In genomic region chr4:38135201-38135600, GRCh38 we compare ENCODE assay signal across 21 cellular contexts.
"Had no signal": no experiment of that assay in that cellular context is flagged by ENCODE, and none has a peak within 500 bp of the region (broad histone marks: within the 10 kb centered on the region; RNA-seq: fewer than 3 reads in every experiment).

No MANE protein-coding gene starts in this region.

- H3K9me3 ChIP-seq: gastrocnemius medialis, lower lobe of right lung, ovary, right lobe of liver, testis, tibial artery had no signal

- ATAC-seq: effector memory CD8-positive, alpha-beta T cell; gastrocnemius medialis; left ventricle myocardium superior; lower lobe of right lung; naive thymus-derived CD8-positive, alpha-beta T cell; right lobe of liver; stimulated activated effector memory CD8-positive, alpha-beta T cell treated with anti-CD3 and anti-CD28 coated beads, Interleukin-12 subunit alpha, Interleukin-12 subunit beta, amount 100 ng/mL, for 72 hours had no signal

- H3K36me3 ChIP-seq: ovary had no signal

- H3K27me3 ChIP-seq: gastrocnemius medialis, ovary, right lobe of liver, testis, tibial artery had no signal

- H3K27ac ChIP-seq: gastrocnemius medialis, lower lobe of right lung, ovary, testis, tibial artery had no signal

- DNase-seq: cerebellar nuclear complex; cortex of kidney; effector memory CD8-positive, alpha-beta T cell; gastrocnemius medialis; hippocampal formation; kidney glomerular epithelial cell; left ventricle myocardium superior; lower lobe of right lung; naive thymus-derived CD8-positive, alpha-beta T cell; occipital lobe; ovary; small intestine; stimulated activated CD4-positive, alpha-beta T cell treated with anti-CD3 and anti-CD28 coated beads, Interleukin-2, amount 100 ng/mL, for 24 hours; stimulated activated CD4-positive, alpha-beta T cell treated with anti-CD3 and anti-CD28 coated beads, Interleukin-4, amount 100 ng/mL, for 24 hours; stimulated activated naive CD4-positive, alpha-beta T cell treated with Interleukin-2 at 50 U/mL for 16 hours; substantia nigra; testis; tibial artery had no signal

- H3K4me3 Mint-ChIP-seq: effector memory CD8-positive, alpha-beta T cell; naive thymus-derived CD8-positive, alpha-beta T cell; stimulated activated effector memory CD8-positive, alpha-beta T cell treated with anti-CD3 and anti-CD28 coated beads, Interleukin-12 subunit alpha, Interleukin-12 subunit beta, amount 100 ng/mL, for 72 hours; type B pancreatic cell had no signal

- H3K4me3 ChIP-seq: gastrocnemius medialis, lower lobe of right lung, ovary, right lobe of liver, testis, tibial artery had no signal

- H3K27ac Mint-ChIP-seq: effector memory CD8-positive, alpha-beta T cell; naive thymus-derived CD8-positive, alpha-beta T cell; stimulated activated effector memory CD8-positive, alpha-beta T cell treated with anti-CD3 and anti-CD28 coated beads, Interleukin-12 subunit alpha, Interleukin-12 subunit beta, amount 100 ng/mL, for 72 hours; type B pancreatic cell had no signal

- H3K9me3 Mint-ChIP-seq: effector memory CD8-positive, alpha-beta T cell; naive thymus-derived CD8-positive, alpha-beta T cell; stimulated activated effector memory CD8-positive, alpha-beta T cell treated with anti-CD3 and anti-CD28 coated beads, Interleukin-12 subunit alpha, Interleukin-12 subunit beta, amount 100 ng/mL, for 72 hours; type B pancreatic cell had no signal

- H3K4me1 ChIP-seq: lower lobe of right lung had no signal

- H3K27me3 Mint-ChIP-seq: effector memory CD8-positive, alpha-beta T cell; naive thymus-derived CD8-positive, alpha-beta T cell; type B pancreatic cell had no signal
